ENCODE assay signal across 1 cellular context in genomic region chr12:67269632-67270578, GRCh38.
TF ChIP-seq lines count a peak whose summit lies in the region.

No MANE protein-coding gene starts in this region.

TF ChIP-seq in HepG2, 621 proteins besides CTCF, POLR2A, EP300 and RAD21 (continued from another document and continues in another):
- TF ChIP-seq ZNF781 (CRISPR knock-in tag; IDR thresholded peaks at IDR 0.05; ENCODE audit: borderline replicate concordance, not compliant biosample characterization) = no peak
- TF ChIP-seq ZC3H4 (CRISPR knock-in tag; IDR thresholded peaks at IDR 0.05; ENCODE audit: borderline replicate concordance) = no peak
- TF ChIP-seq SALL1 (CRISPR knock-in tag; IDR thresholded peaks at IDR 0.05) = peak; percentile 52
- TF ChIP-seq TFDP1 (CRISPR knock-in tag; IDR thresholded peaks at IDR 0.05; ENCODE audit: borderline replicate concordance) = peak; percentile 50; the same call in 1 of the 2 replicates
- TF ChIP-seq ZBED4 (CRISPR knock-in tag; IDR thresholded peaks at IDR 0.05; ENCODE audit: borderline replicate concordance) = no peak
- TF ChIP-seq ZNF512 (CRISPR knock-in tag; IDR thresholded peaks at IDR 0.05) = no peak
- no peak for TF ChIP-seq ZBTB8A (CRISPR knock-in tag; IDR thresholded peaks at IDR 0.05; ENCODE audit: borderline replicate concordance, low read depth)
- TF ChIP-seq AGO2 (optimal IDR thresholded peaks at IDR 0.05; ENCODE audit: low read depth, low read length) = peak; percentile 84
- no peak for TF ChIP-seq IRF1 (CRISPR knock-in tag; IDR thresholded peaks at IDR 0.05; ENCODE audit: low read depth)
- TF ChIP-seq SUZ12 (IDR thresholded peaks at IDR 0.05; ENCODE audit: low read depth, low read length) = no peak
- TF ChIP-seq ZNF777 (CRISPR knock-in tag; IDR thresholded peaks at IDR 0.05) = peak; percentile 29; the same call in 1 of the 2 replicates
- TF ChIP-seq PBX2 (CRISPR knock-in tag; IDR thresholded peaks at IDR 0.05) = no peak
- no peak for TF ChIP-seq E2F2 (CRISPR knock-in tag; IDR thresholded peaks at IDR 0.05; ENCODE audit: borderline replicate concordance)
- TF ChIP-seq ZBTB33 (CRISPR knock-in tag; IDR thresholded peaks at IDR 0.05) = no peak
- 0 out of 2 replicates have a peak, but pooled peaks have one; percentile 6 for TF ChIP-seq ZNF761 (CRISPR knock-in tag; conservative IDR thresholded peaks at IDR 0.05)
- TF ChIP-seq HOXD1 (CRISPR knock-in tag; IDR thresholded peaks at IDR 0.05) = no peak; the same call in 1 of the 2 replicates
- no peak for TF ChIP-seq NKX3-1 (CRISPR knock-in tag; IDR thresholded peaks at IDR 0.05)
- no peak for TF ChIP-seq HOXA7 (CRISPR knock-in tag; IDR thresholded peaks at IDR 0.05)
- peak; percentile 59 for TF ChIP-seq TFDP2 (CRISPR knock-in tag; IDR thresholded peaks at IDR 0.05)
- no peak for TF ChIP-seq TCF7L2 (IDR thresholded peaks at IDR 0.05; ENCODE audit: low read depth, low read length)
- no peak for TF ChIP-seq GLI4 (CRISPR knock-in tag; IDR thresholded peaks at IDR 0.05; ENCODE audit: borderline replicate concordance)
- TF ChIP-seq POGK (CRISPR knock-in tag; conservative IDR thresholded peaks at IDR 0.05) = 0 out of 2 replicates have a peak, but pooled peaks have one; percentile 6
- peak; percentile 8 for TF ChIP-seq ZFY (CRISPR knock-in tag; IDR thresholded peaks at IDR 0.05)
- no peak for TF ChIP-seq ZXDC (CRISPR knock-in tag; IDR thresholded peaks at IDR 0.05)
- TF ChIP-seq ZNF672 (CRISPR knock-in tag; IDR thresholded peaks at IDR 0.05) = no peak
- 0 out of 2 replicates have a peak, but pooled peaks have one; percentile 29 for TF ChIP-seq TGIF2 (CRISPR knock-in tag; IDR thresholded peaks at IDR 0.05)
- TF ChIP-seq ZNF773 (CRISPR knock-in tag; IDR thresholded peaks at IDR 0.05; ENCODE audit: borderline replicate concordance) = peak; percentile 65; the same call in 1 of the 2 replicates
- peak; percentile 4; the same call in 1 of the 2 replicates for TF ChIP-seq MLX (CRISPR knock-in tag; IDR thresholded peaks at IDR 0.05)
- TF ChIP-seq ZNF460 (CRISPR knock-in tag; IDR thresholded peaks at IDR 0.05; ENCODE audit: borderline replicate concordance) = no peak
- TF ChIP-seq ZNF768 (CRISPR knock-in tag; IDR thresholded peaks at IDR 0.05) = no peak
- peak; percentile 9 to 30 for TF ChIP-seq HMGXB4 (CRISPR knock-in tag; IDR thresholded peaks at IDR 0.05; ENCODE audit: borderline replicate concordance in 1 of 2, low read depth in 1 of 2)
- TF ChIP-seq ONECUT2 (CRISPR knock-in tag; IDR thresholded peaks at IDR 0.05) = 0 out of 2 replicates have a peak, but pooled peaks have one; percentile 31
- TF ChIP-seq ZSCAN21 (CRISPR knock-in tag; IDR thresholded peaks at IDR 0.05; ENCODE audit: borderline replicate concordance) = 0 out of 2 replicates have a peak, but pooled peaks have one; percentile 10
- no peak for TF ChIP-seq ZMAT5 (CRISPR knock-in tag; IDR thresholded peaks at IDR 0.05; ENCODE audit: borderline replicate concordance, low read depth)
- no peak for TF ChIP-seq SOX13 (IDR thresholded peaks at IDR 0.05)
- TF ChIP-seq SOX13 (CRISPR knock-in tag; conservative IDR thresholded peaks at IDR 0.05 in 1 of 2, IDR thresholded peaks at IDR 0.05 in 1 of 2) = 0 out of 4 replicates have a peak, but pooled peaks of 1 of the 2 experiments have one; percentile 6
